ENCODE assay signal across 8 cellular contexts in genomic region chr3:48088056-48088748, GRCh38.
DNase-seq lines count a peak whose midpoint lies in the region; ATAC-seq and TF ChIP-seq lines count a peak whose summit lies in the region.

No MANE protein-coding gene starts in this region.

- H3K36me3 Mint-ChIP-seq in T-helper 2 cell treated with Interferon-gamma antibody and Interleukin-4, amounts not matched to agents 5 μg/mL and 100 μg/mL, for 36 hours (ENCODE audit: low read depth) = peaks cover 8% of the 10 kb centered on the region

- peak overlapping the region; percentile 88 for H3K4me3 ChIP-seq in AG04450 (ENCODE audit: low read depth, low read length)
- H3K4me3 ChIP-seq in effector memory CD4-positive, alpha-beta T cell (ENCODE audit: insufficient read depth, low read depth, low read length, poor library complexity, severe bottlenecking) = peak overlapping the region; percentile 90

- TF ChIP-seq CTCF in AG04450 (IDR thresholded peaks at IDR 0.05; ENCODE audit: low read depth, low read length) = no peak

- H3K9me3 ChIP-seq in AG04450 (ENCODE audit: control insufficient read depth, insufficient read depth, low read length) = no peaks in the 10 kb centered on the region; the same call in 1 of the 2 replicates
- no peaks in the 10 kb centered on the region for H3K9me3 ChIP-seq in effector memory CD4-positive, alpha-beta T cell (ENCODE audit: control insufficient read depth, low read length)

- peaks cover 5% of the 10 kb centered on the region for H3K27me3 Mint-ChIP-seq in T-helper 2 cell treated with Interferon-gamma antibody and Interleukin-4, amounts not matched to agents 5 μg/mL and 100 μg/mL, for 36 hours (ENCODE audit: low read depth)

- POLR2A ChIA-PET in AG04450 (lab: Yijun Ruan, JAX) = interaction anchor here (0.5 to 2.4 kb wide), 16 partner anchors 13 to 887 kb away, joined by 3 to 14 read pairs (median 6); partner anchors contain the start of gene CCDC51

- peaks cover 13% of the 10 kb centered on the region for H3K4me1 ChIP-seq in effector memory CD4-positive, alpha-beta T cell (ENCODE audit: control insufficient read depth, insufficient read depth, low read length, poor library complexity, severe bottlenecking)

- no peaks in the 10 kb centered on the region for H3K9me3 Mint-ChIP-seq in T-helper 2 cell treated with Interferon-gamma antibody and Interleukin-4, amounts not matched to agents 5 μg/mL and 100 μg/mL, for 36 hours

- no peaks in the 10 kb centered on the region for H3K27me3 ChIP-seq in AG04450 (ENCODE audit: control insufficient read depth, insufficient read depth, low read length)
- no peaks in the 10 kb centered on the region for H3K27me3 ChIP-seq in effector memory CD4-positive, alpha-beta T cell (replicated peaks; ENCODE audit: control insufficient read depth, insufficient read depth, low read length, poor library complexity, severe bottlenecking)

- ATAC-seq in GM18517 (IDR thresholded peaks at IDR 0.05; ENCODE audit: unreplicated experiment) (peak; percentile 27), HG03108 (IDR thresholded peaks at IDR 0.05; ENCODE audit: unreplicated experiment) (peak; percentile 17)

- H3K4me3 Mint-ChIP-seq in T-helper 2 cell treated with Interferon-gamma antibody and Interleukin-4, amounts not matched to agents 5 μg/mL and 100 μg/mL, for 36 hours = peak overlapping the region; percentile 94

- peaks cover 30% of the 10 kb centered on the region for H3K4me1 Mint-ChIP-seq in T-helper 2 cell treated with Interferon-gamma antibody and Interleukin-4, amounts not matched to agents 5 μg/mL and 100 μg/mL, for 36 hours (ENCODE audit: low read depth)

- DNase-seq in AG04450 (ENCODE audit: low read depth, low spot score) (no peak), midbrain (lab: John Stamatoyannopoulos, UW) (peak; percentile 37), ureter (ENCODE audit: low spot score) (peak; percentile 44), NCI-H1694 (lab: John Stamatoyannopoulos, UW) (no peak)
- peak; percentile 15 for DNase-seq in T-helper 2 cell treated with Interferon-gamma antibody and Interleukin-4, amounts not matched to agents 5 μg/mL and 100 μg/mL, for 36 hours (ENCODE audit: low spot score)
- peak in 1 of 3 donors; percentile 2 for DNase-seq in effector memory CD4-positive, alpha-beta T cell

- CTCF ChIA-PET in AG04450 (lab: Charles Lee) = no interaction called here

- no peaks in the 10 kb centered on the region for H3K36me3 ChIP-seq in effector memory CD4-positive, alpha-beta T cell (ENCODE audit: control insufficient read depth, insufficient read depth, low read length)

- peak overlapping the region; percentile 95 for H3K27ac ChIP-seq in AG04450 (ENCODE audit: low read depth, low read length)
- H3K27ac ChIP-seq in effector memory CD4-positive, alpha-beta T cell (ENCODE audit: insufficient read depth, low read length, poor library complexity, severe bottlenecking) = peak overlapping the region; percentile 84

- H3K27ac Mint-ChIP-seq in T-helper 2 cell treated with Interferon-gamma antibody and Interleukin-4, amounts not matched to agents 5 μg/mL and 100 μg/mL, for 36 hours = peak overlapping the region; percentile 99

Comparison
In these comparisons a context has a peak if more than half of its experiments do, and no peak if none do; other contexts are left out.
1. DNase-seq: peak in T-helper 2 cell treated with Interferon-gamma antibody and Interleukin-4, amounts not matched to agents 5 μg/mL and 100 μg/mL, for 36 hours (single experiment), midbrain (single experiment) and ureter (single experiment); none in AG04450 (single experiment) and NCI-H1694 (single experiment).